ENCODE assay signal across 8 cellular contexts in genomic region chr11:57335343-57336110, GRCh38. TPM values are rescaled to one million over a fixed set of nuclear protein-coding genes. Genes with fewer than 3 reads are reported as not detected.
A peak's percentile ranks its signal among the peaks of the same experiment; 100 is the strongest.
DNase-seq lines count a peak whose midpoint lies in the region; ATAC-seq and TF ChIP-seq lines count a peak whose summit lies in the region.

TSS of gene SSRP1 (minus strand) at chr11:57335892. CDS start at chr11:57335121, 771 bp downstream.

- no peaks in the 10 kb centered on the region for H3K9me3 ChIP-seq in Panc1 (ENCODE audit: control insufficient read depth, insufficient read depth, low read depth, low read length)

- peak within 1 kb of the TSS; percentile 91 for H3K27ac ChIP-seq in Panc1 (ENCODE audit: low read length)

- H3K27me3 Mint-ChIP-seq in naive B cell, result peaks cover 1 to 4% (median 3%) of the 10 kb centered on the region in 3 donors
- H3K27me3 Mint-ChIP-seq in stimulated activated memory B cell treated with anti-CD40 and anti-IgM and Interleukin-4, amounts not matched to agents 10 μg/mL and 1 μg/mL and 100 μg/mL, for 72 hours, result peaks cover 6% of the 10 kb centered on the region

- peak; percentile 29; the same call in 1 of the 2 replicates for TF ChIP-seq CTCF in Panc1 (IDR thresholded peaks at IDR 0.05)

- H3K36me3 ChIP-seq in Panc1 (ENCODE audit: control insufficient read depth, insufficient read depth, low read length), result peaks cover 10% of the 10 kb centered on the region; the same call in 1 of the 2 replicates

- H3K4me3 Mint-ChIP-seq in naive B cell, result peak within 1 kb of the TSS; percentile 84 to 98 (median 95)
- H3K4me3 Mint-ChIP-seq in stimulated activated memory B cell treated with anti-CD40 and anti-IgM and Interleukin-4, amounts not matched to agents 10 μg/mL and 1 μg/mL and 100 μg/mL, for 72 hours, result peak within 1 kb of the TSS; percentile 93

- peaks cover 22% of the 10 kb centered on the region for H3K4me1 ChIP-seq in Panc1 (ENCODE audit: control insufficient read depth, insufficient read depth, low read length)

- no peaks in the 10 kb centered on the region for H3K9me3 Mint-ChIP-seq in naive B cell
- H3K9me3 Mint-ChIP-seq in stimulated activated memory B cell treated with anti-CD40 and anti-IgM and Interleukin-4, amounts not matched to agents 10 μg/mL and 1 μg/mL and 100 μg/mL, for 72 hours, result no peaks in the 10 kb centered on the region

- CTCF ChIA-PET in Panc1 (lab: Charles Lee), result interaction anchor here (0.5 kb wide), 1 partner anchor 362 kb away, joined by 5 read pairs; no protein-coding TSS in a partner anchor

- peaks cover 7 to 12% of the 10 kb centered on the region in 2 donors for H3K36me3 Mint-ChIP-seq in naive B cell
- peaks cover 38% of the 10 kb centered on the region for H3K36me3 Mint-ChIP-seq in stimulated activated memory B cell treated with anti-CD40 and anti-IgM and Interleukin-4, amounts not matched to agents 10 μg/mL and 1 μg/mL and 100 μg/mL, for 72 hours

- H3K4me1 Mint-ChIP-seq in naive B cell, result peaks cover 18 to 32% (median 30%) of the 10 kb centered on the region in 3 donors
- H3K4me1 Mint-ChIP-seq in stimulated activated memory B cell treated with anti-CD40 and anti-IgM and Interleukin-4, amounts not matched to agents 10 μg/mL and 1 μg/mL and 100 μg/mL, for 72 hours, result peaks cover 36% of the 10 kb centered on the region

- BruUV-seq in Panc1 (replicated peaks; lab: Mats Ljungman, UMichigan), result no TSS peak

- POLR2A ChIA-PET in Panc1 (lab: Charles Lee), result interaction anchor here (0.5 to 1.2 kb wide), 5 partner anchors 10 to 394 kb away, joined by 3 to 4 read pairs (median 3); no protein-coding TSS in a partner anchor

- peak within 1 kb of the TSS; percentile 85 to 87 for H3K4me3 ChIP-seq in Panc1 (ENCODE audit: low read depth in 2 of 2, low read length in 2 of 2)

- intact Hi-C loops in Panc1 (cut with micrococcal nuclease; ENCODE audit: unreplicated experiment), result no loop called here

- H3K27ac Mint-ChIP-seq in naive B cell, result peak within 1 kb of the TSS; percentile 96 to 99 (median 98)
- peak within 1 kb of the TSS; percentile 98 for H3K27ac Mint-ChIP-seq in stimulated activated memory B cell treated with anti-CD40 and anti-IgM and Interleukin-4, amounts not matched to agents 10 μg/mL and 1 μg/mL and 100 μg/mL, for 72 hours

- ATAC-seq in GM21619 (IDR thresholded peaks at IDR 0.05; ENCODE audit: unreplicated experiment), result peak; percentile 99
- peak; percentile 99 for ATAC-seq in Panc1
- ATAC-seq in naive B cell (ENCODE audit: low read depth in 2 of 2), result peak; percentile 98 to 99
- ATAC-seq in stimulated activated memory B cell treated with anti-CD40 and anti-IgM and Interleukin-4, amounts not matched to agents 10 μg/mL and 1 μg/mL and 100 μg/mL, for 72 hours, result peak; percentile 99

- no peak for TF ChIP-seq EP300 in Ishikawa (IDR thresholded peaks at IDR 0.05; ENCODE audit: borderline replicate concordance)

- TF ChIP-seq RAD21 in Ishikawa (IDR thresholded peaks at IDR 0.05; ENCODE audit: low read depth), result no peak

- in situ Hi-C loops in Panc1 (cut with HindIII; ENCODE audit: low pct_unique_long_range_greater_than_20kb, low sequenced_read_pairs), result no loop called here

- no peaks in the 10 kb centered on the region for H3K27me3 ChIP-seq in Panc1 (ENCODE audit: control insufficient read depth, insufficient read depth, low read length)

- DNase-seq in DMS79 (lab: John Stamatoyannopoulos, UW), result peak; percentile 79
- no peak for DNase-seq in Panc1 (ENCODE audit: low read depth, low spot score)
- DNase-seq in activated T-helper 1 cell treated with Interleukin-2 at 50 U/mL for 16 hours (ENCODE audit: low read depth), result peak; percentile 76
- peak; percentile 84 for DNase-seq in fibroblast of gingiva (ENCODE audit: low read depth)
- peak; percentile 85 for DNase-seq in naive B cell

TF ChIP-seq in Ishikawa, 13 proteins besides CTCF, POLR2A, EP300 and RAD21:
- peak; percentile 73; the same call in 1 of the 2 replicates for TF ChIP-seq MAX (IDR thresholded peaks at IDR 0.05)
- peak; percentile 45; the same call in 1 of the 2 replicates for TF ChIP-seq YY1 (IDR thresholded peaks at IDR 0.05; ENCODE audit: low read depth)
- TF ChIP-seq CEBPB (IDR thresholded peaks at IDR 0.05), result no peak
- peak; percentile 83 for TF ChIP-seq TAF1 (IDR thresholded peaks at IDR 0.05; ENCODE audit: low read depth)
- no peak for TF ChIP-seq CREB1 (IDR thresholded peaks at IDR 0.05; ENCODE audit: low read depth)
- TF ChIP-seq EGR1 (IDR thresholded peaks at IDR 0.05), result no peak
- no peak for TF ChIP-seq TCF12 (IDR thresholded peaks at IDR 0.05; ENCODE audit: low read depth)
- TF ChIP-seq REST (IDR thresholded peaks at IDR 0.05; ENCODE audit: low read depth), result no peak
- TF ChIP-seq FOXM1 (IDR thresholded peaks at IDR 0.05; ENCODE audit: borderline replicate concordance, low read depth), result no peak
- TF ChIP-seq ZBTB7A (IDR thresholded peaks at IDR 0.05; ENCODE audit: low read depth), result peak; percentile 53

RNA-seq across cellular contexts. Expression of gene SSRP1, which starts in this region (rescaled TPM):
- total RNA-seq in Panc1 (2021; ENCODE audit: unreplicated experiment), result 173 TPM
- polyA plus RNA-seq in Panc1 (2012; ENCODE audit: insufficient read length), result 153 TPM
- polyA plus RNA-seq in naive B cell (ENCODE audit: low read depth in 6 of 6), result 10 to 100 TPM; 22.7 to 39.6 (median 32.8) TPM
